Comparison of ENCODE assay signal across 23 cellular contexts in genomic region chr12:19750116-19750644, GRCh38.
DNase-seq lines count a peak whose midpoint lies in the region; ATAC-seq and TF ChIP-seq lines count a peak whose summit lies in the region.
"Had no signal": no experiment of that assay in that cellular context is flagged by ENCODE, and none has a peak within 500 bp of the region (broad histone marks: within the 10 kb centered on the region; RNA-seq: fewer than 3 reads in every experiment).

No MANE protein-coding gene starts in this region.

- H3K27me3 ChIP-seq in hepatocyte (no peaks in the 10 kb centered on the region), ascending aorta (no peaks in the 10 kb centered on the region)
- H3K27me3 ChIP-seq: BLaER1 treated with 17β-estradiol and CSF1 and Interleukin-3, amounts not matched to agents 10 nM and 100 nM; SJCRH30 had no signal

- H3K9me3 ChIP-seq in hepatocyte (ENCODE audit: low read depth) (no peaks in the 10 kb centered on the region), ascending aorta (peaks cover 3 to 15% of the 10 kb centered on the region in 2 donors)
- H3K9me3 ChIP-seq: SJCRH30 had no signal

- peak overlapping the region; percentile 9 for H3K27ac ChIP-seq in hepatocyte
- peak overlapping the region in 1 of 2 donors; percentile 13 for H3K27ac ChIP-seq in ascending aorta
- H3K27ac ChIP-seq: BLaER1 treated with 17β-estradiol and CSF1 and Interleukin-3, amounts not matched to agents 10 nM and 100 nM; HL-60; SJCRH30 had no signal

- H3K27me3 Mint-ChIP-seq in natural killer cell (ENCODE audit: low read depth in 2 of 2) = peaks cover 0 to 6% of the 10 kb centered on the region in 2 donors
- H3K27me3 Mint-ChIP-seq: CD4-positive, alpha-beta T cell had no signal

- H3K4me2 ChIP-seq in hepatocyte = no peak overlapping the region

- H3K36me3 Mint-ChIP-seq in natural killer cell = no peaks in the 10 kb centered on the region

- ATAC-seq in natural killer cell = no peak
- ATAC-seq: HCT116, Right ventricle myocardium inferior had no signal

- H3K4me3 ChIP-seq in cardiac fibroblast (replicated peaks in 1 of 2; ENCODE audit: low read depth in 2 of 2, low read length in 2 of 2) (no peak overlapping the region), hepatocyte (no peak overlapping the region), retinal pigment epithelial cell (ENCODE audit: low read length) (no peak overlapping the region), ascending aorta (no peak overlapping the region), foreskin fibroblast (ENCODE audit: low read depth in 1 of 2, low read length in 2 of 2) (no peak overlapping the region)
- H3K4me3 ChIP-seq: BLaER1 treated with 17β-estradiol and CSF1 and Interleukin-3, amounts not matched to agents 10 nM and 100 nM; SJCRH30 had no signal

- H3K9me3 Mint-ChIP-seq in natural killer cell = peaks cover 0 to 15% of the 10 kb centered on the region in 2 donors

- H3K36me3 ChIP-seq in hepatocyte (replicated peaks; ENCODE audit: insufficient read depth, low read depth) = no peaks in the 10 kb centered on the region
- no peaks in the 10 kb centered on the region for H3K36me3 ChIP-seq in ascending aorta
- H3K36me3 ChIP-seq: BLaER1 treated with 17β-estradiol and CSF1 and Interleukin-3, amounts not matched to agents 10 nM and 100 nM; SJCRH30 had no signal

- no peak for TF ChIP-seq CTCF in cardiac fibroblast (IDR thresholded peaks at IDR 0.05; ENCODE audit: low read depth, low read length)
- TF ChIP-seq CTCF in hepatocyte (IDR thresholded peaks at IDR 0.05; ENCODE audit: poor library complexity) = no peak
- no peak for TF ChIP-seq CTCF in retinal pigment epithelial cell (conservative IDR thresholded peaks at IDR 0.05; ENCODE audit: low read depth, low read length)
- no peak for TF ChIP-seq CTCF in ascending aorta (IDR thresholded peaks at IDR 0.05)
- TF ChIP-seq CTCF in foreskin fibroblast (IDR thresholded peaks at IDR 0.05; ENCODE audit: low read depth, low read length) = no peak
- TF ChIP-seq CTCF in natural killer cell (IDR thresholded peaks at IDR 0.05) = no peak

- 76% methylated on average over 4 of the region's 4 CpGs for WGBS in hepatocyte (ENCODE audit: low lambda C conversion rate, missing lambda C conversion rate)

- H3K27ac Mint-ChIP-seq in natural killer cell = no peak overlapping the region
- H3K27ac Mint-ChIP-seq: CD4-positive, alpha-beta T cell had no signal

- no peaks in the 10 kb centered on the region for H3K4me1 ChIP-seq in hepatocyte (ENCODE audit: insufficient read depth)
- H3K4me1 ChIP-seq in ascending aorta = peaks cover 0 to 8% of the 10 kb centered on the region in 2 donors
- H3K4me1 ChIP-seq: SJCRH30 had no signal

- H3K79me2 ChIP-seq in hepatocyte = no peaks in the 10 kb centered on the region

- no peaks in the 10 kb centered on the region for H4K20me1 ChIP-seq in hepatocyte (ENCODE audit: insufficient read depth, poor library complexity, severe bottlenecking)
- H4K20me1 ChIP-seq: BLaER1 treated with 17β-estradiol and CSF1 and Interleukin-3, amounts not matched to agents 10 nM and 100 nM had no signal

- no peaks in the 10 kb centered on the region for H3K9me2 ChIP-seq in hepatocyte (replicated peaks; ENCODE audit: insufficient read depth)

- DNase-seq in EH (ENCODE audit: low read depth) = peak; percentile 52
- DNase-seq in cardiac fibroblast (ENCODE audit: low read depth in 2 of 2) = peak; percentile 34 to 74
- no peak for DNase-seq in hepatocyte (ENCODE audit: low spot score)
- peak; percentile 48 for DNase-seq in retinal pigment epithelial cell (ENCODE audit: low read depth)
- no peak for DNase-seq in DMS79 treated with DMSO at 0.1 percent for 48 hours (lab: John Stamatoyannopoulos, UW)
- no peak for DNase-seq in ascending aorta (ENCODE audit: low spot score in 2 of 2)
- DNase-seq in foreskin fibroblast = no peak
- DNase-seq in natural killer cell = no peak
- DNase-seq: AML-193; CD4-positive, alpha-beta T cell; DMS79; NCI-H1092; NCI-H1417 treated with DMSO at 0.1 percent for 48 hours; NCI-H1694 treated with DMSO at 0.1 percent for 48 hours; NCI-H2081; NCI-H2171; NCI-H226; NCI-H510A; SJCRH30 had no signal

- no peaks in the 10 kb centered on the region for H3K4me1 Mint-ChIP-seq in natural killer cell

- H3K4me3 Mint-ChIP-seq in natural killer cell = no peak overlapping the region
- H3K4me3 Mint-ChIP-seq: CD4-positive, alpha-beta T cell had no signal

- no peak overlapping the region for H2AFZ ChIP-seq in hepatocyte

- intact Hi-C loops in ascending aorta (cut with DNase I) = no loop called here
- intact Hi-C loops in natural killer cell (cut with micrococcal nuclease) = no loop called here

Comparison
In these comparisons a context has a peak if more than half of its experiments do, and no peak if none do; other contexts are left out.
1. DNase-seq: peak in EH (single experiment), cardiac fibroblast (2 of 2) and retinal pigment epithelial cell (single experiment); none in hepatocyte (single experiment), DMS79 treated with DMSO at 0.1 percent for 48 hours (single experiment), ascending aorta (0 of 2), foreskin fibroblast (0 of 2) and natural killer cell (single experiment).